Comparison of ENCODE assay signal across 15 cellular contexts in the genomic region with DNA sequence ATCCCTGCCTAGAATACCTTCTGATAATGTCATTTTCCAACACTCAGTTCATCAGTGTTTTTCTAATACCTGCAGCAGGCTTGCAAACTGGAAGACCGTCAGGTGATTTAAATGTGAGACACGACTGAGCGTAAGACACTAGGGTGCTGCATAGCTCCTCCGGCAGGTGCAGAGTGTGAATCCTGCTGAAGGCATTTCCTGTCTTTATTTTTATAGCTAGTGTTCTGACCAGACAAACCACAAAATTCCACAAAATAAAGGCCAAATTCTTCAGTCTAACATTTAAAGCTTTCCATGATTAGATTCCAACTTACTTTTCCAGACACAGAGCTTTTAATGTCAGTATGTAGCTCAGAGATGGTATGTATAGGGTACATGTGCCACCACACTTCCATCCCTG.
DNase-seq lines count a peak whose midpoint lies in the region; ATAC-seq and TF ChIP-seq lines count a peak whose summit lies in the region.
"Had no signal": no experiment of that assay in that cellular context is flagged by ENCODE, and none has a peak within 500 bp of the region (broad histone marks: within the 10 kb centered on the region; RNA-seq: fewer than 3 reads in every experiment).

No MANE protein-coding gene starts in this region.

- H3K9me3 ChIP-seq in SJSA1 (replicated peaks) (no peaks in the 10 kb centered on the region), fibroblast of lung (ENCODE audit: control insufficient read depth, insufficient read depth, low read depth, low read length) (no peaks in the 10 kb centered on the region), tibial artery (no peaks in the 10 kb centered on the region)
- H3K9me3 ChIP-seq: right atrium auricular region had no signal

- DNase-seq in GM03348 (ENCODE audit: low spot score) (peak; percentile 70), SJSA1 (ENCODE audit: low read depth in 1 of 2, low spot score in 2 of 2) (peak; percentile 59 to 71), fibroblast of lung (ENCODE audit: low read depth in 2 of 2) (peak; percentile 51 to 95), skeletal muscle cell (ENCODE audit: low read depth) (peak; percentile 52), NOMO-1 treated with dmso at 0.1 percent for 144 hours (lab: John Stamatoyannopoulos, UW; ENCODE audit: unreplicated experiment) (no peak), natural killer cell (no peak), tibial artery (no peak)
- DNase-seq: activated naive CD4-positive, alpha-beta T cell treated with anti-CD3 and anti-CD28 coated beads, Interleukin-2, amount 10 ng/mL, durations not matched to agents 7 days and 5 days; CD4-positive, alpha-beta memory T cell; GF-D8; stimulated activated CD4-positive, alpha-beta T cell treated with anti-CD3 and anti-CD28 coated beads, Interleukin-4, amount 100 ng/mL, for 4 hours; stimulated activated naive CD4-positive, alpha-beta T cell had no signal

- H3K9me3 Mint-ChIP-seq in natural killer cell, result no peaks in the 10 kb centered on the region
- H3K9me3 Mint-ChIP-seq: activated naive CD4-positive, alpha-beta T cell treated with anti-CD3 and anti-CD28 coated beads, Interleukin-2, amount 10 ng/mL, durations not matched to agents 7 days and 5 days; CD4-positive, alpha-beta memory T cell had no signal

- H3K36me3 ChIP-seq in SJSA1 (no peaks in the 10 kb centered on the region), fibroblast of lung (ENCODE audit: control insufficient read depth, insufficient read depth, low read length) (no peaks in the 10 kb centered on the region), tibial artery (no peaks in the 10 kb centered on the region)
- H3K36me3 ChIP-seq: right atrium auricular region had no signal

- no peak overlapping the region for H3K4me3 Mint-ChIP-seq in natural killer cell
- H3K4me3 Mint-ChIP-seq: activated naive CD4-positive, alpha-beta T cell treated with anti-CD3 and anti-CD28 coated beads, Interleukin-2, amount 10 ng/mL, durations not matched to agents 7 days and 5 days; CD4-positive, alpha-beta memory T cell had no signal

- no peak for ATAC-seq in HG03565 (IDR thresholded peaks at IDR 0.05; ENCODE audit: unreplicated experiment)
- ATAC-seq in natural killer cell, result no peak

- H3K4me2 ChIP-seq in fibroblast of lung (ENCODE audit: extremely low read depth, insufficient read depth, low read length), result peak overlapping the region; percentile 54

- H2AFZ ChIP-seq in fibroblast of lung (ENCODE audit: low read length), result no peak overlapping the region

- H3K4me1 ChIP-seq in SJSA1 (replicated peaks) (peaks cover 45% of the 10 kb centered on the region), fibroblast of lung (ENCODE audit: control insufficient read depth, extremely low read depth, insufficient read depth, low read length) (peaks cover 37% of the 10 kb centered on the region), tibial artery (no peaks in the 10 kb centered on the region)

- no peak overlapping the region for H3K4me3 ChIP-seq in SJSA1
- no peak overlapping the region for H3K4me3 ChIP-seq in fibroblast of lung (replicated peaks in 1 of 4; ENCODE audit: control extremely low read depth in 1 of 4, insufficient read depth in 1 of 4, low read depth in 3 of 4, low read length in 4 of 4)
- no peak overlapping the region for H3K4me3 ChIP-seq in skeletal muscle cell (ENCODE audit: low read depth, low read length)
- no peak overlapping the region for H3K4me3 ChIP-seq in tibial artery
- H3K4me3 ChIP-seq: right atrium auricular region had no signal

- intact Hi-C loops in natural killer cell (cut with micrococcal nuclease), result no loop called here
- intact Hi-C loops in tibial artery (cut with DNase I; ENCODE audit: low total_unique reads), result no loop called here

- H3K27me3 ChIP-seq in SJSA1 (replicated peaks) (no peaks in the 10 kb centered on the region), fibroblast of lung (ENCODE audit: control insufficient read depth, insufficient read depth, low read length) (no peaks in the 10 kb centered on the region), tibial artery (no peaks in the 10 kb centered on the region)
- H3K27me3 ChIP-seq: right atrium auricular region had no signal

- no peak overlapping the region for H3K9ac ChIP-seq in fibroblast of lung (ENCODE audit: insufficient read depth, low read length)

- H3K79me2 ChIP-seq in fibroblast of lung (ENCODE audit: control insufficient read depth, insufficient read depth, low read length), result no peaks in the 10 kb centered on the region

- no peaks in the 10 kb centered on the region for H3K36me3 Mint-ChIP-seq in natural killer cell
- H3K36me3 Mint-ChIP-seq: activated naive CD4-positive, alpha-beta T cell treated with anti-CD3 and anti-CD28 coated beads, Interleukin-2, amount 10 ng/mL, durations not matched to agents 7 days and 5 days; CD4-positive, alpha-beta memory T cell had no signal

- no peaks in the 10 kb centered on the region for H3K4me1 Mint-ChIP-seq in natural killer cell
- H3K4me1 Mint-ChIP-seq: activated naive CD4-positive, alpha-beta T cell treated with anti-CD3 and anti-CD28 coated beads, Interleukin-2, amount 10 ng/mL, durations not matched to agents 7 days and 5 days; CD4-positive, alpha-beta memory T cell had no signal

- H3K27ac ChIP-seq in SJSA1 (peak overlapping the region; percentile 50), fibroblast of lung (ENCODE audit: insufficient read depth, low read length) (peak overlapping the region; percentile 64), tibial artery (no peak overlapping the region)
- H3K27ac ChIP-seq: VCaP had no signal

- peaks cover 12 to 30% of the 10 kb centered on the region in 2 donors for H3K27me3 Mint-ChIP-seq in natural killer cell (ENCODE audit: low read depth in 2 of 2)
- H3K27me3 Mint-ChIP-seq: activated naive CD4-positive, alpha-beta T cell treated with anti-CD3 and anti-CD28 coated beads, Interleukin-2, amount 10 ng/mL, durations not matched to agents 7 days and 5 days had no signal

- TF ChIP-seq CTCF in fibroblast of lung (conservative IDR thresholded peaks at IDR 0.05 in 1 of 2, IDR thresholded peaks at IDR 0.05 in 1 of 2; ENCODE audit: low read depth in 1 of 2, low read length in 2 of 2) (no peak), natural killer cell (IDR thresholded peaks at IDR 0.05) (no peak), tibial artery (IDR thresholded peaks at IDR 0.05) (no peak)

- H4K20me1 ChIP-seq in fibroblast of lung (ENCODE audit: control insufficient read depth, extremely low read depth, insufficient read depth, low read length), result no peaks in the 10 kb centered on the region

- no peak overlapping the region for H3K27ac Mint-ChIP-seq in natural killer cell
- H3K27ac Mint-ChIP-seq: activated naive CD4-positive, alpha-beta T cell treated with anti-CD3 and anti-CD28 coated beads, Interleukin-2, amount 10 ng/mL, durations not matched to agents 7 days and 5 days; CD4-positive, alpha-beta memory T cell had no signal

Comparison
In these comparisons a context has a peak if more than half of its experiments do, and no peak if none do; other contexts are left out.
1. DNase-seq: peak in GM03348 (single experiment), SJSA1 (2 of 2), fibroblast of lung (2 of 2) and skeletal muscle cell (single experiment); none in NOMO-1 treated with dmso at 0.1 percent for 144 hours (single experiment), natural killer cell (single experiment) and tibial artery (0 of 2).
2. H3K27ac ChIP-seq: peak in SJSA1 (single experiment) and fibroblast of lung (single experiment); none in tibial artery (0 of 2).